ENCODE assay signal across 10 cellular contexts in the genomic region with DNA sequence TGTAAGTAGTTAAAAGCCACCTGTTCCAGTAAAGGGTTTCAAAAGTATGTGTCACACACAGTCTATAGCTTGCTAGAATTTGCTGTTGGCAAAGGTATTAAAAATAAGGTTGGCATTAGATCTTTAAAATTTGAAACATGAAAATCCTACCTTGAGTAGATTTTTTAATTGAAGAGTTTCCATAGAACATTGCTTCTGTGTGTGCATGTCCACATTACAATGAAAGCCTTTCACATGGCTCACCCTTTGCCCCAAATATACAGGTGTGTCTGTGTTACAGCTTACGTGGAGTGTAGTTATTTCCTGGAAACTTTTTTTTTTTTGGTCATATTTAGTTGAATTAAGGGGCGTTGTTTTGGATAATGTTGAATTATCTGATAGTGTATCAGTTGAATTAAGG. TPM values are rescaled to one million over a fixed set of nuclear protein-coding genes. Genes with fewer than 3 reads are reported as not detected.
A peak's percentile ranks its signal among the peaks of the same experiment; 100 is the strongest.
DNase-seq lines count a peak whose midpoint lies in the region; ATAC-seq and TF ChIP-seq lines count a peak whose summit lies in the region.
"Had no signal": no experiment of that assay in that cellular context is flagged by ENCODE, and none has a peak within 500 bp of the region (broad histone marks: within the 10 kb centered on the region; RNA-seq: fewer than 3 reads in every experiment).

No MANE protein-coding gene starts in this region.

- H3K27me3 ChIP-seq in HCT116 (ENCODE audit: insufficient read depth, low read length) = no peaks in the 10 kb centered on the region
- no peaks in the 10 kb centered on the region for H3K27me3 ChIP-seq in fibroblast of lung (ENCODE audit: control insufficient read depth, insufficient read depth, low read length)
- no peaks in the 10 kb centered on the region for H3K27me3 ChIP-seq in rectal smooth muscle tissue (ENCODE audit: control insufficient read depth, insufficient read depth, low read length)
- H3K27me3 ChIP-seq: thyroid gland had no signal

- RAD21 ChIA-PET in HCT116 (lab: Charles Lee; ENCODE audit: low non-redundant PET in 1 of 2, low total read pairs in 2 of 2, uncharacterized antibody in 2 of 2, unreplicated experiment in 2 of 2) = no interaction called here

- H3K4me3 ChIP-seq in HCT116 (replicated peaks in 1 of 2; ENCODE audit: low read depth in 1 of 2, low read length in 2 of 2) (peak overlapping the region; percentile 79 to 81; a peak in 3 of 4 replicates), fibroblast of lung (replicated peaks in 1 of 4; ENCODE audit: control extremely low read depth in 1 of 4, insufficient read depth in 1 of 4, low read depth in 3 of 4, low read length in 4 of 4) (peak overlapping the region; percentile 51 to 85 (median 67)), rectal smooth muscle tissue (ENCODE audit: low read length) (peak overlapping the region; percentile 88)

- H4K20me1 ChIP-seq in HCT116 (ENCODE audit: insufficient read depth) (no peaks in the 10 kb centered on the region), fibroblast of lung (ENCODE audit: control insufficient read depth, extremely low read depth, insufficient read depth, low read length) (no peaks in the 10 kb centered on the region)

- H3K9ac ChIP-seq in HCT116 (ENCODE audit: low read length) (peak overlapping the region; percentile 78; the same call in 1 of the 2 replicates), fibroblast of lung (ENCODE audit: insufficient read depth, low read length) (no peak overlapping the region), rectal smooth muscle tissue (ENCODE audit: low read length) (no peak overlapping the region)

- H3K9me3 ChIP-seq in HCT116 (ENCODE audit: control insufficient read depth in 1 of 2, insufficient read depth in 1 of 2, low read depth in 1 of 2, low read length in 2 of 2) (no peaks in the 10 kb centered on the region), fibroblast of lung (ENCODE audit: control insufficient read depth, insufficient read depth, low read depth, low read length) (no peaks in the 10 kb centered on the region)
- H3K9me3 ChIP-seq: thyroid gland had no signal

- no peak overlapping the region for H3K27ac ChIP-seq in HCT116 (ENCODE audit: low read depth, low read length)
- no peak overlapping the region for H3K27ac ChIP-seq in fibroblast of lung (ENCODE audit: insufficient read depth, low read length)
- H3K27ac ChIP-seq in rectal smooth muscle tissue (ENCODE audit: low read depth, low read length) = no peak overlapping the region
- H3K27ac ChIP-seq: thyroid gland had no signal

- BruUV-seq in HCT116 (replicated peaks; lab: Mats Ljungman, UMichigan) = no TSS peak

- no peaks in the 10 kb centered on the region for H3K9me2 ChIP-seq in HCT116 (ENCODE audit: insufficient read depth)

- H3K4me1 ChIP-seq in HCT116 (ENCODE audit: control insufficient read depth in 1 of 2, insufficient read depth in 2 of 2, low read length in 2 of 2) (peaks cover 5 to 20% of the 10 kb centered on the region in 2 experiments; a peak in 3 of 4 replicates), fibroblast of lung (ENCODE audit: control insufficient read depth, extremely low read depth, insufficient read depth, low read length) (peaks cover 2% of the 10 kb centered on the region), rectal smooth muscle tissue (ENCODE audit: control insufficient read depth, insufficient read depth, low read length) (peaks cover 15% of the 10 kb centered on the region)

- no peak overlapping the region for H2AFZ ChIP-seq in HCT116 (ENCODE audit: low read depth, low read length, poor library complexity, severe bottlenecking)
- no peak overlapping the region for H2AFZ ChIP-seq in fibroblast of lung (ENCODE audit: low read length)

- intact Hi-C loops in HCT116 (cut with micrococcal nuclease) = loop anchor here (5.0 kb wide), 1 partner anchor 275 kb away; no protein-coding TSS in a partner anchor
- intact Hi-C loops in posterior vena cava (cut with DNase I) = no loop called here

- no peak for TF ChIP-seq POLR2A in HCT116 (IDR thresholded peaks at IDR 0.05; ENCODE audit: borderline replicate concordance, extremely low read depth, insufficient read depth, insufficient read length)

- no peak for ATAC-seq in HCT116
- ATAC-seq in GM18867 (IDR thresholded peaks at IDR 0.05; ENCODE audit: unreplicated experiment) = no peak
- no peak for ATAC-seq in GM18870 (IDR thresholded peaks at IDR 0.05; ENCODE audit: unreplicated experiment)
- ATAC-seq in HG03342 (IDR thresholded peaks at IDR 0.05; ENCODE audit: unreplicated experiment) = no peak

- TF ChIP-seq CTCF in HCT116 (IDR thresholded peaks at IDR 0.05 in 2 of 3, conservative IDR thresholded peaks at IDR 0.05 in 1 of 3; ENCODE audit: borderline replicate concordance in 1 of 3, insufficient read depth in 1 of 3, low read depth in 2 of 3, low read length in 2 of 3) (no peak), fibroblast of lung (conservative IDR thresholded peaks at IDR 0.05 in 1 of 2, IDR thresholded peaks at IDR 0.05 in 1 of 2; ENCODE audit: low read depth in 1 of 2, low read length in 2 of 2) (no peak)

- H3K79me2 ChIP-seq in HCT116 (ENCODE audit: insufficient read depth, low read length) (peaks cover 66% of the 10 kb centered on the region), fibroblast of lung (ENCODE audit: control insufficient read depth, insufficient read depth, low read length) (peaks cover 64% of the 10 kb centered on the region)

- H3K36me3 ChIP-seq in HCT116 (ENCODE audit: control insufficient read depth in 1 of 2, insufficient read depth in 2 of 2, low read length in 2 of 2) (no peaks in the 10 kb centered on the region), fibroblast of lung (ENCODE audit: control insufficient read depth, insufficient read depth, low read length) (peaks cover 4% of the 10 kb centered on the region), rectal smooth muscle tissue (ENCODE audit: control insufficient read depth, insufficient read depth, low read length) (no peaks in the 10 kb centered on the region)
- H3K36me3 ChIP-seq: thyroid gland had no signal

- peak overlapping the region; percentile 88 for H3K4me2 ChIP-seq in HCT116 (ENCODE audit: low read length)
- peak overlapping the region; percentile 92 for H3K4me2 ChIP-seq in fibroblast of lung (ENCODE audit: extremely low read depth, insufficient read depth, low read length)

- TF ChIP-seq RAD21 in HCT116 (IDR thresholded peaks at IDR 0.05; ENCODE audit: low read depth) = no peak

- CTCF ChIA-PET in HCT116 (lab: Charles Lee) = interaction anchor here (2.9 kb wide), 1 partner anchor 79 kb away, joined by 15 read pairs; no protein-coding TSS in a partner anchor

- POLR2A ChIA-PET in HCT116 (lab: Charles Lee) = no interaction called here

- no peak for DNase-seq in HCT116 (ENCODE audit: low read depth, low spot score)
- peak; percentile 28 for DNase-seq in SW480 (ENCODE audit: low spot score)
- DNase-seq in fibroblast of lung (ENCODE audit: low read depth in 2 of 2) = no peak
- no peak for DNase-seq in posterior vena cava (ENCODE audit: low spot score)
- DNase-seq: activated CD8-positive, alpha-beta memory T cell treated with anti-CD3 and anti-CD28 coated beads for 24 hours; thyroid gland had no signal

TF ChIP-seq in HCT116, 20 proteins besides CTCF, POLR2A, EP300 and RAD21 (continues in another document):
- TF ChIP-seq ELF1 (IDR thresholded peaks at IDR 0.05; ENCODE audit: borderline replicate concordance, low read depth) = no peak
- no peak for TF ChIP-seq CEBPB (IDR thresholded peaks at IDR 0.05; ENCODE audit: low read depth)
- TF ChIP-seq JUND (IDR thresholded peaks at IDR 0.05) = no peak
- TF ChIP-seq FOSL1 (IDR thresholded peaks at IDR 0.05; ENCODE audit: low read depth) = no peak
- no peak for TF ChIP-seq TCF7L2 (IDR thresholded peaks at IDR 0.05; ENCODE audit: borderline replicate concordance, extremely low read depth, insufficient read depth, insufficient read length)
- TF ChIP-seq ATF3 (IDR thresholded peaks at IDR 0.05) = no peak
- TF ChIP-seq ZBTB33 (IDR thresholded peaks at IDR 0.05; ENCODE audit: extremely low read depth, insufficient replicate concordance, low read length) = no peak
- no peak for TF ChIP-seq EZH2 (IDR thresholded peaks at IDR 0.05)
- TF ChIP-seq EZH2phosphoT487 (IDR thresholded peaks at IDR 0.05; ENCODE audit: borderline replicate concordance) = no peak
- no peak for TF ChIP-seq POLR2AphosphoS5 (IDR thresholded peaks at IDR 0.05; ENCODE audit: low read depth, low read length)
- TF ChIP-seq, protein P1, sequence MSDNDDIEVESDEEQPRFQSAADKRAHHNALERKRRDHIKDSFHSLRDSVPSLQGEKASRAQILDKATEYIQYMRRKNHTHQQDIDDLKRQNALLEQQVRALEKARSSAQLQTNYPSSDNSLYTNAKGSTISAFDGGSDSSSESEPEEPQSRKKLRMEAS (IDR thresholded peaks at IDR 0.05) = no peak
- TF ChIP-seq EGR1 (IDR thresholded peaks at IDR 0.05; ENCODE audit: low read depth) = no peak
- TF ChIP-seq CBX3 (IDR thresholded peaks at IDR 0.05; ENCODE audit: low read depth) = no peak
- no peak for TF ChIP-seq SRF (IDR thresholded peaks at IDR 0.05; ENCODE audit: low read depth)

RNA-seq across cellular contexts. Expression of gene ABHD17C, which starts 2.2 kb away (rescaled TPM):
- total RNA-seq in HCT116 (2021; ENCODE audit: unreplicated experiment) = 27.9 TPM
- 17.6 and 20.3 TPM in 2 replicates for polyA plus RNA-seq in HCT116 (2012)
- 9.8 and 14.0 TPM in 2 replicates for total RNA-seq in fibroblast of lung
- polyA plus RNA-seq in fibroblast of lung = 38.2 and 38.7 TPM in 2 replicates
- 23.5 and 25.7 TPM in 2 replicates for polyA plus RNA-seq in fibroblast of lung (2012)
- polyA minus RNA-seq in fibroblast of lung (ENCODE audit: low replicate concordance) = 7.6 and 35.5 TPM in 2 replicates
- total RNA-seq in posterior vena cava = 1 to 10 TPM; 4.4 to 4.9 TPM
